ENCODE assay signal across 9 cellular contexts in genomic region chr1:33349778-33350610, GRCh38. TPM values are rescaled to one million over a fixed set of nuclear protein-coding genes. Genes with fewer than 3 reads are reported as not detected.
DNase-seq lines count a peak whose midpoint lies in the region; ATAC-seq and TF ChIP-seq lines count a peak whose summit lies in the region.
"Had no signal": no experiment of that assay in that cellular context is flagged by ENCODE, and none has a peak within 500 bp of the region (broad histone marks: within the 10 kb centered on the region; RNA-seq: fewer than 3 reads in every experiment).

No MANE protein-coding gene starts in this region.

- peak overlapping the region; percentile 92 to 99 (median 98) for H3K27ac ChIP-seq in BLaER1 treated with 17β-estradiol and CSF1 and Interleukin-3, amounts not matched to agents 10 nM and 100 nM
- peak overlapping the region; percentile 59 to 99 (median 92) for H3K27ac ChIP-seq in dorsolateral prefrontal cortex

- intact Hi-C loops in dorsolateral prefrontal cortex (cut with DNase I) (loop anchor here in 1 of 2 donors (2.0 to 5.0 kb wide), 3 partner anchors 15 to 122 kb away; partner anchors contain the start of genes ZNF362 and ZSCAN20), lower leg skin (cut with DNase I; ENCODE audit: low total_unique reads) (no loop called here)

- peak; percentile 97 for DNase-seq in GM19240 (ENCODE audit: insufficient read length, low spot score)
- peak; percentile 67 for DNase-seq in NCI-H526 treated with DMSO at 0.1 percent for 48 hours (lab: John Stamatoyannopoulos, UW)
- DNase-seq in activated CD4-positive, alpha-beta T cell treated with anti-CD3 and anti-CD28 coated beads, Interleukin-2, amount 50 U/mL, for 4 hours: peak; percentile 63 to 72
- peak; percentile 70 to 88 (median 80) for DNase-seq in dorsolateral prefrontal cortex
- peak; percentile 74 to 97 for DNase-seq in lower leg skin (ENCODE audit: low spot score in 2 of 2)
- DNase-seq in stimulated activated CD4-positive, alpha-beta T cell treated with anti-CD3 and anti-CD28 coated beads, Interleukin-4, amount 100 ng/mL, for 4 hours: peak; percentile 79

- no peaks in the 10 kb centered on the region for H3K27me3 ChIP-seq in BLaER1 treated with 17β-estradiol and CSF1 and Interleukin-3, amounts not matched to agents 10 nM and 100 nM
- no peaks in the 10 kb centered on the region for H3K27me3 ChIP-seq in dorsolateral prefrontal cortex

- peaks cover 22 to 45% (median 37%) of the 10 kb centered on the region in 11 experiments; a peak in 19 of 22 replicates for H4K20me1 ChIP-seq in BLaER1 treated with 17β-estradiol and CSF1 and Interleukin-3, amounts not matched to agents 10 nM and 100 nM

- H3K4me2 ChIP-seq in BLaER1 treated with 17β-estradiol and CSF1 and Interleukin-3, amounts not matched to agents 10 nM and 100 nM: peak overlapping the region; percentile 90 to 98 (median 97)

- H3K9me3 ChIP-seq in BLaER1 treated with 17β-estradiol and CSF1 and Interleukin-3, amounts not matched to agents 10 nM and 100 nM (replicated peaks in 1 of 11): no peaks in the 10 kb centered on the region

- H3K4me3 ChIP-seq in BLaER1 treated with 17β-estradiol and CSF1 and Interleukin-3, amounts not matched to agents 10 nM and 100 nM: peak overlapping the region; percentile 88 to 97 (median 92)
- H3K4me3 ChIP-seq in dorsolateral prefrontal cortex: peak overlapping the region; percentile 41 to 94 (median 75)
- peak overlapping the region; percentile 33 for H3K4me3 ChIP-seq in lower leg skin (ENCODE audit: low read depth, poor library complexity, severe bottlenecking)

- ATAC-seq in HG03432 (IDR thresholded peaks at IDR 0.05; ENCODE audit: unreplicated experiment): peak; percentile 75

- peak overlapping the region; percentile 98 to 100 (median 99) for H3K9ac ChIP-seq in BLaER1 treated with 17β-estradiol and CSF1 and Interleukin-3, amounts not matched to agents 10 nM and 100 nM

- no peak for TF ChIP-seq POLR2A in lower leg skin (IDR thresholded peaks at IDR 0.05)

- WGBS in lower leg skin, 2 donors: 0 to 1% methylated on average over 33 to 37 of the region's 104 CpGs

- peaks cover 39 to 71% (median 68%) of the 10 kb centered on the region in 10 experiments for H3K4me1 ChIP-seq in BLaER1 treated with 17β-estradiol and CSF1 and Interleukin-3, amounts not matched to agents 10 nM and 100 nM

- peak in 22 of 56 donors; percentile 4 to 34 (median 14) for TF ChIP-seq CTCF in dorsolateral prefrontal cortex (IDR thresholded peaks at IDR 0.05 in 54 of 56, conservative IDR thresholded peaks at IDR 0.05 in 2 of 56; ENCODE audit: low read depth in 1 of 56, partially characterized antibody in 56 of 56)
- no peak for TF ChIP-seq CTCF in lower leg skin (IDR thresholded peaks at IDR 0.05)

- H3K36me3 ChIP-seq in BLaER1 treated with 17β-estradiol and CSF1 and Interleukin-3, amounts not matched to agents 10 nM and 100 nM: peaks cover 0 to 18% (median 10%) of the 10 kb centered on the region in 11 experiments; a peak in 9 of 22 replicates

RNA-seq across cellular contexts. Expression of gene A3GALT2, which starts 29.1 kb away (rescaled TPM):
- total RNA-seq in dorsolateral prefrontal cortex: under 1 TPM in 10 of 120 experiments, not detected in 110; 0.35 to 0.76 (median 0.60) TPM
- total RNA-seq in lower leg skin: not detected
- total RNA-seq: activated CD8-positive, alpha-beta memory T cell treated with anti-CD3 and anti-CD28 coated beads for 36 hours had no signal

Comparison
In these comparisons a context has a peak if more than half of its experiments do, and no peak if none do; other contexts are left out.
1. Peak in every context shown above with its lines: DNase-seq, ATAC-seq, H3K4me3 ChIP-seq and H3K27ac ChIP-seq.
2. H3K4me3 ChIP-seq: peak in every context shown above with its lines; median percentile 92 in BLaER1 treated with 17β-estradiol and CSF1 and Interleukin-3, amounts not matched to agents 10 nM and 100 nM; 75 in dorsolateral prefrontal cortex; 33 in lower leg skin.